ENCODE assay signal across 10 cellular contexts in genomic region chr1:86739901-86740507, GRCh38. TPM values are rescaled to one million over a fixed set of nuclear protein-coding genes. Genes with fewer than 3 reads are reported as not detected.
A peak's percentile ranks its signal among the peaks of the same experiment; 100 is the strongest.
DNase-seq lines count a peak whose midpoint lies in the region; ATAC-seq and TF ChIP-seq lines count a peak whose summit lies in the region.
"Had no signal": no experiment of that assay in that cellular context is flagged by ENCODE, and none has a peak within 500 bp of the region (broad histone marks: within the 10 kb centered on the region; RNA-seq: fewer than 3 reads in every experiment).

No MANE protein-coding gene starts in this region.

- peak; percentile 38 for DNase-seq in activated naive CD4-positive, alpha-beta T cell treated with anti-CD3 and anti-CD28 coated beads, Interleukin-2, amount 10 ng/mL, durations not matched to agents 7 days and 5 days
- DNase-seq in activated naive CD4-positive, alpha-beta T cell treated with Interleukin-2 at 50 U/mL for 16 hours: no peak
- DNase-seq in activated naive CD8-positive, alpha-beta T cell treated with anti-CD3 and anti-CD28 coated beads, Interleukin-2, amount 50 U/mL, for 24 hours: no peak
- DNase-seq in stimulated activated naive CD8-positive, alpha-beta T cell treated with anti-CD3 and anti-CD28 coated beads, Interleukin-15, amount 100 ng/mL, for 72 hours: no peak
- DNase-seq in GM13976 (ENCODE audit: low spot score) (no peak), HPDE6-E6E7 (ENCODE audit: extremely low spot score) (no peak), occipital lobe (lab: John Stamatoyannopoulos, UW) (no peak)
- DNase-seq: AML-193, MV-4-11 had no signal

- TF ChIP-seq CTCF in GM13976 (IDR thresholded peaks at IDR 0.05; ENCODE audit: borderline replicate concordance, control extremely low read depth, extremely low read depth, insufficient read depth, missing control alignments): no peak

- H3K27me3 Mint-ChIP-seq in activated naive CD4-positive, alpha-beta T cell treated with anti-CD3 and anti-CD28 coated beads, Interleukin-2, amount 10 ng/mL, durations not matched to agents 7 days and 5 days: no peaks in the 10 kb centered on the region
- H3K27me3 Mint-ChIP-seq in activated naive CD8-positive, alpha-beta T cell treated with anti-CD3 and anti-CD28 coated beads, Interleukin-2, amount 50 U/mL, for 24 hours: no peaks in the 10 kb centered on the region
- no peaks in the 10 kb centered on the region for H3K27me3 Mint-ChIP-seq in stimulated activated naive CD8-positive, alpha-beta T cell treated with anti-CD3 and anti-CD28 coated beads, Interleukin-15, amount 100 ng/mL, for 72 hours

- H3K27ac Mint-ChIP-seq in activated naive CD4-positive, alpha-beta T cell treated with anti-CD3 and anti-CD28 coated beads, Interleukin-2, amount 10 ng/mL, durations not matched to agents 7 days and 5 days: no peak overlapping the region
- H3K27ac Mint-ChIP-seq in activated naive CD8-positive, alpha-beta T cell treated with anti-CD3 and anti-CD28 coated beads, Interleukin-2, amount 50 U/mL, for 24 hours: no peak overlapping the region
- no peak overlapping the region for H3K27ac Mint-ChIP-seq in stimulated activated naive CD8-positive, alpha-beta T cell treated with anti-CD3 and anti-CD28 coated beads, Interleukin-15, amount 100 ng/mL, for 72 hours

- in situ Hi-C loops in GM13976 (cut with MboI; ENCODE audit: low sequenced_read_pairs, unreplicated experiment): no loop called here

- CTCF ChIA-PET in activated naive CD4-positive, alpha-beta T cell treated with anti-CD3 and anti-CD28 coated beads, Interleukin-2, amount 10 ng/mL, durations not matched to agents 7 days and 5 days (lab: Charles Lee): interaction anchor here (0.6 to 1.2 kb wide), 2 partner anchors 25 to 240 kb away, joined by 3 read pairs; no protein-coding TSS in a partner anchor

- H3K4me1 Mint-ChIP-seq in activated naive CD4-positive, alpha-beta T cell treated with anti-CD3 and anti-CD28 coated beads, Interleukin-2, amount 10 ng/mL, durations not matched to agents 7 days and 5 days: peaks cover 2% of the 10 kb centered on the region
- H3K4me1 Mint-ChIP-seq in activated naive CD8-positive, alpha-beta T cell treated with anti-CD3 and anti-CD28 coated beads, Interleukin-2, amount 50 U/mL, for 24 hours: no peaks in the 10 kb centered on the region
- no peaks in the 10 kb centered on the region for H3K4me1 Mint-ChIP-seq in stimulated activated naive CD8-positive, alpha-beta T cell treated with anti-CD3 and anti-CD28 coated beads, Interleukin-15, amount 100 ng/mL, for 72 hours

- H3K36me3 Mint-ChIP-seq in activated naive CD4-positive, alpha-beta T cell treated with anti-CD3 and anti-CD28 coated beads, Interleukin-2, amount 10 ng/mL, durations not matched to agents 7 days and 5 days: peaks cover 32% of the 10 kb centered on the region
- peaks cover 33% of the 10 kb centered on the region for H3K36me3 Mint-ChIP-seq in activated naive CD8-positive, alpha-beta T cell treated with anti-CD3 and anti-CD28 coated beads, Interleukin-2, amount 50 U/mL, for 24 hours (ENCODE audit: low read depth)

- no peak overlapping the region for H3K4me3 Mint-ChIP-seq in activated naive CD4-positive, alpha-beta T cell treated with anti-CD3 and anti-CD28 coated beads, Interleukin-2, amount 10 ng/mL, durations not matched to agents 7 days and 5 days
- H3K4me3 Mint-ChIP-seq in activated naive CD8-positive, alpha-beta T cell treated with anti-CD3 and anti-CD28 coated beads, Interleukin-2, amount 50 U/mL, for 24 hours: no peak overlapping the region
- H3K4me3 Mint-ChIP-seq in stimulated activated naive CD8-positive, alpha-beta T cell treated with anti-CD3 and anti-CD28 coated beads, Interleukin-15, amount 100 ng/mL, for 72 hours: no peak overlapping the region

- no peaks in the 10 kb centered on the region for H3K9me3 Mint-ChIP-seq in activated naive CD4-positive, alpha-beta T cell treated with anti-CD3 and anti-CD28 coated beads, Interleukin-2, amount 10 ng/mL, durations not matched to agents 7 days and 5 days
- H3K9me3 Mint-ChIP-seq in activated naive CD8-positive, alpha-beta T cell treated with anti-CD3 and anti-CD28 coated beads, Interleukin-2, amount 50 U/mL, for 24 hours: peaks cover 3% of the 10 kb centered on the region
- H3K9me3 Mint-ChIP-seq in stimulated activated naive CD8-positive, alpha-beta T cell treated with anti-CD3 and anti-CD28 coated beads, Interleukin-15, amount 100 ng/mL, for 72 hours: no peaks in the 10 kb centered on the region

- ATAC-seq in HG02973 (IDR thresholded peaks at IDR 0.05; ENCODE audit: unreplicated experiment): peak; percentile 57
- ATAC-seq in activated naive CD8-positive, alpha-beta T cell treated with anti-CD3 and anti-CD28 coated beads, Interleukin-2, amount 50 U/mL, for 24 hours: peak; percentile 79
- ATAC-seq in stimulated activated naive CD8-positive, alpha-beta T cell treated with anti-CD3 and anti-CD28 coated beads, Interleukin-15, amount 100 ng/mL, for 72 hours: peak; percentile 86

RNA-seq across cellular contexts. Expression of gene SH3GLB1, which starts 35.6 kb away (rescaled TPM):
- total RNA-seq in occipital lobe: 107 TPM
